8 cellular contexts compared by ENCODE assay signal in genomic region chr17:59106463-59107305, GRCh38. TPM values are rescaled to one million over a fixed set of nuclear protein-coding genes. Genes with fewer than 3 reads are reported as not detected.
DNase-seq lines count a peak whose midpoint lies in the region; ATAC-seq and TF ChIP-seq lines count a peak whose summit lies in the region.

TSS of gene TRIM37 (minus strand) at chr17:59106880. CDS start at chr17:59106461, 419 bp downstream.

- peak within 1 kb of the TSS; percentile 89 to 97 (median 94) for H3K4me3 Mint-ChIP-seq in IgD-negative memory B cell

- peaks cover 19 to 42% (median 23%) of the 10 kb centered on the region in 3 donors for H3K4me1 Mint-ChIP-seq in IgD-negative memory B cell

- no peaks in the 10 kb centered on the region for H3K27me3 Mint-ChIP-seq in IgD-negative memory B cell

- TF ChIP-seq CTCF in epithelial cell of esophagus (IDR thresholded peaks at IDR 0.05; ENCODE audit: insufficient read depth, low read depth, low read length, missing control alignments) (peak; percentile 29), mucosa of descending colon (IDR thresholded peaks at IDR 0.05) (peak; percentile 17)

- peaks cover 4% of the 10 kb centered on the region for H3K36me3 Mint-ChIP-seq in IgD-negative memory B cell

- no peaks in the 10 kb centered on the region for H3K36me3 ChIP-seq in mucosa of descending colon (ENCODE audit: low read depth)

- peaks cover 9% of the 10 kb centered on the region for H3K4me1 ChIP-seq in mucosa of descending colon (ENCODE audit: low read depth)

- no peaks in the 10 kb centered on the region for H3K9me3 ChIP-seq in mucosa of descending colon

- H3K4me3 ChIP-seq in epithelial cell of esophagus (ENCODE audit: low read length) (peak within 1 kb of the TSS; percentile 84), mucosa of descending colon (peak within 1 kb of the TSS; percentile 81)

- H3K27ac Mint-ChIP-seq in IgD-negative memory B cell, result peak within 1 kb of the TSS; percentile 88 to 92 (median 90)

- H3K9me3 Mint-ChIP-seq in IgD-negative memory B cell, result no peaks in the 10 kb centered on the region

- DNase-seq in DMS153 (lab: John Stamatoyannopoulos, UW) (peak; percentile 99), OCI-M2 (lab: John Stamatoyannopoulos, UW; ENCODE audit: unreplicated experiment) (peak; percentile 82), activated T-cell treated with anti-CD3 and anti-CD28 coated beads for 4 hours (peak; percentile 96), epithelial cell of esophagus (ENCODE audit: low read depth) (peak; percentile 99), mucosa of descending colon (peak; percentile 97 to 100 (median 99))
- DNase-seq in stimulated activated CD8-positive, alpha-beta memory T cell treated with anti-CD3 and anti-CD28 coated beads, Interleukin-4, amount 100 ng/mL, for 24 hours (ENCODE audit: low read depth), result peak; percentile 98

- ATAC-seq in GM21529 (IDR thresholded peaks at IDR 0.05; ENCODE audit: unreplicated experiment) (peak; percentile 93), mucosa of descending colon (peak; percentile 97)

- intact Hi-C loops in mucosa of descending colon (cut with DNase I, micrococcal nuclease), result no loop called here

RNA-seq across cellular contexts. Expression of gene TRIM37, which starts in this region (rescaled TPM):
- polyA plus RNA-seq in IgD-negative memory B cell, result 7.9 TPM
- total RNA-seq in mucosa of descending colon, result 10 to 100 TPM; 11.4 to 24.6 (median 14.5) TPM

Comparison
In these comparisons a context has a peak if more than half of its experiments do, and no peak if none do; other contexts are left out.
1. Peak in every context shown above with its lines: DNase-seq, ATAC-seq and H3K4me3 ChIP-seq.